In the genomic region with DNA sequence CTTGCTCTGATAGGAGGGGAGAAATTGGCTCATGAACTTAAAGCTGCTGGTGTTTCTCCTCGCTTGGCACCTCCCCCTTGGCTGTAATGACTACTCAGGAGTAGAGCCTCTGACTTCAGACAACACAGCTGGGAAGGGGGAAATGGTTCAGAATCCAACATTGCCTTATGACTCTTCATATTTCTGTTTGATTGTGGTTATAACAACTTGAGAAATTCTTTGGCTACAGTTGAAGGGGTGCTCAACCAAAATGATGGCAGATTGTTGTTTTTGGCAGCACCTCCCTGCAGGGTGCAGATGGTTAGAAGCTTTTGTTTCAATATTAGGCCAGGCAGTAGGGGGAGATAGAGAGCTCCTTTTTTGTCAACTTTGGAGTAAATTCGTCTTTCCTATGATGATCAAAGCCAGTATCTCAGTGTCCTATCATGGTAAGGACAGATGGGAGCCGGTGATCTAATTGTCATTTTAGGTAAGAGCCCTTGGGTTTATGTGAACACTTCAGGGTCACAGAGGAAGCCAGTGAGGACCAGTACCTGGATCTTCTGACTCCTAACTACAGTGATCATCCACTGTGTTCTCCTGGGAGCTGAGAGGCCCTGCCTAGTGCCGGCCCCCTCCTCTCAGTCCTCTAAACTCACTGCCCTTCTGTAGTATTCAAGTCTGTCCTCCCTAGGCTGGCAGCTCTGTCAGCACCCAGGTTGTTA, we compare ENCODE assay signal across 9 cellular contexts. TPM values are rescaled to one million over a fixed set of nuclear protein-coding genes. Genes with fewer than 3 reads are reported as not detected.
A peak's percentile ranks its signal among the peaks of the same experiment; 100 is the strongest.
DNase-seq lines count a peak whose midpoint lies in the region; ATAC-seq and TF ChIP-seq lines count a peak whose summit lies in the region.
"Had no signal": no experiment of that assay in that cellular context is flagged by ENCODE, and none has a peak within 500 bp of the region (broad histone marks: within the 10 kb centered on the region; RNA-seq: fewer than 3 reads in every experiment).

No MANE protein-coding gene starts in this region.

- H3K9me3 Mint-ChIP-seq in chondrocyte (ENCODE audit: low read depth) = no peaks in the 10 kb centered on the region
- H3K9me3 Mint-ChIP-seq: CD8-positive, alpha-beta memory T cell had no signal

- H3K27me3 Mint-ChIP-seq in chondrocyte (ENCODE audit: low read depth) = no peaks in the 10 kb centered on the region
- H3K27me3 Mint-ChIP-seq: CD8-positive, alpha-beta memory T cell had no signal

- peaks cover 33% of the 10 kb centered on the region for H3K36me3 Mint-ChIP-seq in chondrocyte (ENCODE audit: low read depth)

- TF ChIP-seq CTCF in chondrocyte (IDR thresholded peaks at IDR 0.05) = peak; percentile 93

- ATAC-seq in HG03378 (IDR thresholded peaks at IDR 0.05; ENCODE audit: unreplicated experiment) = peak; percentile 55
- ATAC-seq in left lobe of liver = peak; percentile 92
- ATAC-seq in HG02852 (IDR thresholded peaks at IDR 0.05; ENCODE audit: unreplicated experiment) = no peak

- DNase-seq in NCI-H1417 (lab: John Stamatoyannopoulos, UW) = peak in 2 of 3 experiments; percentile 17 to 67
- no peak for DNase-seq in NCI-H1417 treated with DMSO at 0.1 percent for 48 hours (lab: John Stamatoyannopoulos, UW)
- DNase-seq in OCI-M1 (lab: John Stamatoyannopoulos, UW) = peak; percentile 75
- no peak for DNase-seq in chondrocyte (ENCODE audit: low spot score)
- DNase-seq in left lobe of liver (ENCODE audit: low spot score) = no peak
- DNase-seq in stromal cell of bone marrow (ENCODE audit: low read depth) = peak; percentile 96

- peaks cover 53% of the 10 kb centered on the region for H3K4me1 Mint-ChIP-seq in chondrocyte (ENCODE audit: low read depth)

- peak overlapping the region; percentile 88 for H3K27ac Mint-ChIP-seq in chondrocyte (ENCODE audit: unreplicated experiment)

- no peak overlapping the region for H3K4me3 Mint-ChIP-seq in chondrocyte (ENCODE audit: unreplicated experiment)
- H3K4me3 Mint-ChIP-seq: CD8-positive, alpha-beta memory T cell had no signal

RNA-seq across cellular contexts. Expression of a gene that starts 39.9 kb away (rescaled TPM):
- total RNA-seq in chondrocyte (16.9 to 21.6 TPM (median 19.3 TPM) in 3 replicates), left lobe of liver (22.8 TPM)

RNA-seq across cellular contexts. Expression of a gene that starts 40.2 kb away (rescaled TPM):
- total RNA-seq in chondrocyte = 10.6 to 16.1 TPM (median 10.8 TPM) in 3 replicates
- total RNA-seq in left lobe of liver = 10.3 TPM

Comparison
In these comparisons a context has a peak if more than half of its experiments do, and no peak if none do; other contexts are left out.
1. DNase-seq: peak in NCI-H1417 (2 of 3), OCI-M1 (single experiment) and stromal cell of bone marrow (single experiment); none in NCI-H1417 treated with DMSO at 0.1 percent for 48 hours (single experiment), chondrocyte (single experiment) and left lobe of liver (single experiment).